In the genomic region with DNA sequence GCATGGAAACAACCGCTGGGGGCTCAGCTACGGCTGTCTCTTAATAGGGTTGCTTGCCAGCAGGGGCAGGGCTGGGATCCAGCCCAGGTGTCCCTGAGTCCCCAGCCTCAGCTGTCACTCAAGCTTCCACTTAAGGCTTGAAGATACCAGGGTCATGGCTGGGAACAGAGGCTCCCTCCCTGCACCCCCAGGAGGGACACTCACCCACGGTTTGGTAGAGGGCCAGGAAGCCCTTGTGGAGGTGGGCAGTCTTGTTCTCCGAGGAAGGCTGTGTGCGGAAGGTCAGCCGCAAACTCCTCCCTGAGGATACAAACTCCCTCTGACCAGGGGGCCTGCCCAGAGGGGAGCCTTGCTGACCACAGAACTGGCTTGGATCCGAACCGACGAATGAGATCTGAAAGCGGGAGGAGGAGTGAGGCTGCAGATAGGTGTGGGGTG, we compare ENCODE assay signal across 1 cellular context.
A peak's percentile ranks its signal among the peaks of the same experiment; 100 is the strongest.
TF ChIP-seq lines count a peak whose summit lies in the region.

No MANE protein-coding gene starts in this region.

TF ChIP-seq in HepG2, 621 proteins besides CTCF, POLR2A, EP300 and RAD21:
- TF ChIP-seq NFATC3 (CRISPR knock-in tag; IDR thresholded peaks at IDR 0.05) (no peak), FOXJ3 (CRISPR knock-in tag; IDR thresholded peaks at IDR 0.05; ENCODE audit: borderline replicate concordance) (no peak), ZNF720 (CRISPR knock-in tag; IDR thresholded peaks at IDR 0.05) (no peak), AGO2 (optimal IDR thresholded peaks at IDR 0.05; ENCODE audit: low read depth, low read length) (peak; percentile 60), POLR2AphosphoS5 (IDR thresholded peaks at IDR 0.05; ENCODE audit: low read depth, low read length) (0 out of 2 replicates have a peak, but pooled peaks have one; percentile 8), ZNF414 (CRISPR knock-in tag; IDR thresholded peaks at IDR 0.05) (no peak), LBX2 (CRISPR knock-in tag; IDR thresholded peaks at IDR 0.05; ENCODE audit: borderline replicate concordance) (no peak), ZNF33A (CRISPR knock-in tag; IDR thresholded peaks at IDR 0.05; ENCODE audit: borderline replicate concordance) (no peak), SMARCE1 (IDR thresholded peaks at IDR 0.05; ENCODE audit: borderline replicate concordance) (no peak), XBP1 (CRISPR knock-in tag; IDR thresholded peaks at IDR 0.05) (no peak), MAZ (IDR thresholded peaks at IDR 0.05; ENCODE audit: borderline replicate concordance, low read depth, low read length) (no peak), MAZ (CRISPR knock-in tag; IDR thresholded peaks at IDR 0.05; ENCODE audit: low read depth) (no peak), CAMTA2 (CRISPR knock-in tag; IDR thresholded peaks at IDR 0.05; ENCODE audit: borderline replicate concordance) (no peak), RBM22 (optimal IDR thresholded peaks at IDR 0.05; ENCODE audit: low read length) (no peak)
- TF ChIP-seq, protein P1, sequence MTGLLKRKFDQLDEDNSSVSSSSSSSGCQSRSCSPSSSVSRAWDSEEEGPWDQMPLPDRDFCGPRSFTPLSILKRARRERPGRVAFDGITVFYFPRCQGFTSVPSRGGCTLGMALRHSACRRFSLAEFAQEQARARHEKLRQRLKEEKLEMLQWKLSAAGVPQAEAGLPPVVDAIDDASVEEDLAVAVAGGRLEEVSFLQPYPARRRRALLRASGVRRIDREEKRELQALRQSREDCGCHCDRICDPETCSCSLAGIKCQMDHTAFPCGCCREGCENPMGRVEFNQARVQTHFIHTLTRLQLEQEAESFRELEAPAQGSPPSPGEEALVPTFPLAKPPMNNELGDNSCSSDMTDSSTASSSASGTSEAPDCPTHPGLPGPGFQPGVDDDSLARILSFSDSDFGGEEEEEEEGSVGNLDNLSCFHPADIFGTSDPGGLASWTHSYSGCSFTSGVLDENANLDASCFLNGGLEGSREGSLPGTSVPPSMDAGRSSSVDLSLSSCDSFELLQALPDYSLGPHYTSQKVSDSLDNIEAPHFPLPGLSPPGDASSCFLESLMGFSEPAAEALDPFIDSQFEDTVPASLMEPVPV (CRISPR knock-in tag; IDR thresholded peaks at IDR 0.05), result no peak
- TF ChIP-seq, protein P2, sequence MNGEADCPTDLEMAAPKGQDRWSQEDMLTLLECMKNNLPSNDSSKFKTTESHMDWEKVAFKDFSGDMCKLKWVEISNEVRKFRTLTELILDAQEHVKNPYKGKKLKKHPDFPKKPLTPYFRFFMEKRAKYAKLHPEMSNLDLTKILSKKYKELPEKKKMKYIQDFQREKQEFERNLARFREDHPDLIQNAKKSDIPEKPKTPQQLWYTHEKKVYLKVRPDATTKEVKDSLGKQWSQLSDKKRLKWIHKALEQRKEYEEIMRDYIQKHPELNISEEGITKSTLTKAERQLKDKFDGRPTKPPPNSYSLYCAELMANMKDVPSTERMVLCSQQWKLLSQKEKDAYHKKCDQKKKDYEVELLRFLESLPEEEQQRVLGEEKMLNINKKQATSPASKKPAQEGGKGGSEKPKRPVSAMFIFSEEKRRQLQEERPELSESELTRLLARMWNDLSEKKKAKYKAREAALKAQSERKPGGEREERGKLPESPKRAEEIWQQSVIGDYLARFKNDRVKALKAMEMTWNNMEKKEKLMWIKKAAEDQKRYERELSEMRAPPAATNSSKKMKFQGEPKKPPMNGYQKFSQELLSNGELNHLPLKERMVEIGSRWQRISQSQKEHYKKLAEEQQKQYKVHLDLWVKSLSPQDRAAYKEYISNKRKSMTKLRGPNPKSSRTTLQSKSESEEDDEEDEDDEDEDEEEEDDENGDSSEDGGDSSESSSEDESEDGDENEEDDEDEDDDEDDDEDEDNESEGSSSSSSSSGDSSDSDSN (CRISPR knock-in tag; IDR thresholded peaks at IDR 0.05), result no peak
- TF ChIP-seq, protein P3, sequence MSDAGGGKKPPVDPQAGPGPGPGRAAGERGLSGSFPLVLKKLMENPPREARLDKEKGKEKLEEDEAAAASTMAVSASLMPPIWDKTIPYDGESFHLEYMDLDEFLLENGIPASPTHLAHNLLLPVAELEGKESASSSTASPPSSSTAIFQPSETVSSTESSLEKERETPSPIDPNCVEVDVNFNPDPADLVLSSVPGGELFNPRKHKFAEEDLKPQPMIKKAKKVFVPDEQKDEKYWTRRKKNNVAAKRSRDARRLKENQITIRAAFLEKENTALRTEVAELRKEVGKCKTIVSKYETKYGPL (CRISPR knock-in tag; IDR thresholded peaks at IDR 0.05), result no peak
- TF ChIP-seq, protein P4, sequence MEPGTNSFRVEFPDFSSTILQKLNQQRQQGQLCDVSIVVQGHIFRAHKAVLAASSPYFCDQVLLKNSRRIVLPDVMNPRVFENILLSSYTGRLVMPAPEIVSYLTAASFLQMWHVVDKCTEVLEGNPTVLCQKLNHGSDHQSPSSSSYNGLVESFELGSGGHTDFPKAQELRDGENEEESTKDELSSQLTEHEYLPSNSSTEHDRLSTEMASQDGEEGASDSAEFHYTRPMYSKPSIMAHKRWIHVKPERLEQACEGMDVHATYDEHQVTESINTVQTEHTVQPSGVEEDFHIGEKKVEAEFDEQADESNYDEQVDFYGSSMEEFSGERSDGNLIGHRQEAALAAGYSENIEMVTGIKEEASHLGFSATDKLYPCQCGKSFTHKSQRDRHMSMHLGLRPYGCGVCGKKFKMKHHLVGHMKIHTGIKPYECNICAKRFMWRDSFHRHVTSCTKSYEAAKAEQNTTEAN (CRISPR knock-in tag; conservative IDR thresholded peaks at IDR 0.05), result no peak
- TF ChIP-seq, protein P5, sequence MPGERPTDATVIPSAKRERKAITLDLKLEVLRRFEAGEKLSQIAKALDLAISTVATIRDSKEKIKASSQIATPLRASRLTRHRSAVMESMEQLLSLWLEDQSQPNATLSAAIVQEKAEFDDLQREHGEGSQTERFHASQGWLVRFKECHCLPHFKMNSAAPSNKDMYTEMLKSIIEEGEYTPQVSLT (CRISPR knock-in tag; IDR thresholded peaks at IDR 0.05; ENCODE audit: borderline replicate concordance, low read depth), result no peak
